Comparison of ENCODE assay signal across 9 cellular contexts in the genomic region with DNA sequence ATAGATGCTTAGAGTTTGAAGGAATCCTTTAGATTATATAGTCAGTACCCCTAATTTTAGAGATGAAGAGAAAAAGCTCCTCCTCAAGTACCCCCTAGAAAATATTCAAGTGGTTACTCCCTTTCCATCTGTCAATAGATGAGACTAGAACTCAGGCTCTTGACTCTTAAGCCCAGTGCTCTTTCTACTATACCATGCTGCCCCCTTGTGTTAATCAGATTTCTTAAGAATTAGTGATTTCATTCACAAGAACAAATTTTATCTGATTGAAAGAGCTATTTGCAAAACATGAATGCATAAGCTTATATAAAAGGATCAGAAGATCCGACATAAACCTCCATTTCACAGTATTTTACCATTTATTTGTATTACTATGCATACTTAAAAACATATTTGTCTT.
DNase-seq lines count a peak whose midpoint lies in the region; ATAC-seq lines count a peak whose summit lies in the region.
"Had no signal": no experiment of that assay in that cellular context is flagged by ENCODE, and none has a peak within 500 bp of the region (broad histone marks: within the 10 kb centered on the region; RNA-seq: fewer than 3 reads in every experiment).

No MANE protein-coding gene starts in this region.

- H3K23ac ChIP-seq in mesendoderm (ENCODE audit: low read length): no peak overlapping the region

- H3K9ac ChIP-seq in adipocyte (ENCODE audit: low read length) (no peak overlapping the region), mesendoderm (ENCODE audit: low read length) (no peak overlapping the region)
- H3K9ac ChIP-seq: BLaER1 treated with 17β-estradiol and CSF1 and Interleukin-3, amounts not matched to agents 10 nM and 100 nM had no signal

- no peak overlapping the region for H3K4me2 ChIP-seq in mesendoderm (ENCODE audit: low read length)

- H2BK5ac ChIP-seq in mesendoderm (ENCODE audit: low read length): no peak overlapping the region

- no peaks in the 10 kb centered on the region for H3K27me3 ChIP-seq in adipocyte (replicated peaks; ENCODE audit: control insufficient read depth, insufficient read depth, low read length)
- H3K27me3 ChIP-seq in mesendoderm (ENCODE audit: insufficient read depth, low read length, poor library complexity): no peaks in the 10 kb centered on the region
- H3K27me3 ChIP-seq: BLaER1 treated with 17β-estradiol and CSF1 and Interleukin-3, amounts not matched to agents 10 nM and 100 nM had no signal

- H4K5ac ChIP-seq in mesendoderm (ENCODE audit: low read length): no peak overlapping the region

- no CpG with 5 or more reads among the region's 1 CpG for WGBS in mesendoderm (ENCODE audit: extremely low coverage, insufficient coverage, low lambda C conversion rate)

- no peak overlapping the region for H3K27ac ChIP-seq in mesendoderm (ENCODE audit: low read depth, low read length)
- H3K27ac ChIP-seq: BLaER1 treated with 17β-estradiol and CSF1 and Interleukin-3, amounts not matched to agents 10 nM and 100 nM had no signal

- H2BK15ac ChIP-seq in mesendoderm (replicated peaks; ENCODE audit: low read depth): no peak overlapping the region

- H3K4me3 ChIP-seq in adipocyte (ENCODE audit: low read length) (no peak overlapping the region), mesendoderm (ENCODE audit: low read length) (no peak overlapping the region)
- H3K4me3 ChIP-seq: BLaER1 treated with 17β-estradiol and CSF1 and Interleukin-3, amounts not matched to agents 10 nM and 100 nM had no signal

- ATAC-seq in HG03442 (IDR thresholded peaks at IDR 0.05; ENCODE audit: unreplicated experiment): no peak

- H3K79me2 ChIP-seq in mesendoderm (ENCODE audit: control insufficient read depth, insufficient read depth, low read length): no peaks in the 10 kb centered on the region

- no peak overlapping the region for H3K4ac ChIP-seq in mesendoderm (ENCODE audit: low read depth, low read length)

- H4K8ac ChIP-seq in mesendoderm (ENCODE audit: low read depth, low read length): no peak overlapping the region

- no peaks in the 10 kb centered on the region for H3K36me3 ChIP-seq in adipocyte (ENCODE audit: control insufficient read depth, insufficient read depth, low read length, severe bottlenecking)
- H3K36me3 ChIP-seq in mesendoderm (ENCODE audit: control insufficient read depth, insufficient read depth, low read length): no peaks in the 10 kb centered on the region
- H3K36me3 ChIP-seq: BLaER1 treated with 17β-estradiol and CSF1 and Interleukin-3, amounts not matched to agents 10 nM and 100 nM had no signal

- H2BK120ac ChIP-seq in mesendoderm (ENCODE audit: low read depth, low read length): no peak overlapping the region

- no peaks in the 10 kb centered on the region for H3K9me3 ChIP-seq in adipocyte (ENCODE audit: control insufficient read depth, low read length)
- H3K9me3 ChIP-seq: BLaER1 treated with 17β-estradiol and CSF1 and Interleukin-3, amounts not matched to agents 10 nM and 100 nM had no signal

- H3K18ac ChIP-seq in mesendoderm (ENCODE audit: low read length): no peak overlapping the region

- DNase-seq in NCI-H510A treated with DMSO at 0.1 percent for 48 hours (lab: John Stamatoyannopoulos, UW) (peak; percentile 37), NCI-H510A (lab: John Stamatoyannopoulos, UW) (no peak), NCI-H1930 (lab: John Stamatoyannopoulos, UW) (peak; percentile 11 to 20), adipocyte (ENCODE audit: low read depth) (peak; percentile 85), mesendoderm (peak; percentile 72), DMS79 treated with DMSO at 0.1 percent for 48 hours (lab: John Stamatoyannopoulos, UW) (no peak)
- no peak for DNase-seq in activated CD4-positive, alpha-beta T cell treated with anti-CD3 and anti-CD28 coated beads, Interleukin-2, amount 50 U/mL, for 1 hour

- H3K4me1 ChIP-seq in adipocyte (ENCODE audit: control insufficient read depth, insufficient read depth, low read length) (no peaks in the 10 kb centered on the region), mesendoderm (ENCODE audit: control insufficient read depth, low read depth, low read length) (no peaks in the 10 kb centered on the region)
- H3K4me1 ChIP-seq: BLaER1 treated with 17β-estradiol and CSF1 and Interleukin-3, amounts not matched to agents 10 nM and 100 nM had no signal

- H3K56ac ChIP-seq in mesendoderm (ENCODE audit: low read length): no peak overlapping the region

- no peaks in the 10 kb centered on the region for H3K79me1 ChIP-seq in mesendoderm (ENCODE audit: low read length)

- H2AK5ac ChIP-seq in mesendoderm (ENCODE audit: low read length): no peak overlapping the region

Comparison
In these comparisons a context has a peak if more than half of its experiments do, and no peak if none do; other contexts are left out.
1. DNase-seq: peak in NCI-H510A treated with DMSO at 0.1 percent for 48 hours (single experiment), NCI-H1930 (2 of 2), adipocyte (single experiment) and mesendoderm (single experiment); none in NCI-H510A (single experiment), DMS79 treated with DMSO at 0.1 percent for 48 hours (single experiment) and activated CD4-positive, alpha-beta T cell treated with anti-CD3 and anti-CD28 coated beads, Interleukin-2, amount 50 U/mL, for 1 hour (single experiment).